ENCODE assay signal across 1 cellular context in the genomic region with DNA sequence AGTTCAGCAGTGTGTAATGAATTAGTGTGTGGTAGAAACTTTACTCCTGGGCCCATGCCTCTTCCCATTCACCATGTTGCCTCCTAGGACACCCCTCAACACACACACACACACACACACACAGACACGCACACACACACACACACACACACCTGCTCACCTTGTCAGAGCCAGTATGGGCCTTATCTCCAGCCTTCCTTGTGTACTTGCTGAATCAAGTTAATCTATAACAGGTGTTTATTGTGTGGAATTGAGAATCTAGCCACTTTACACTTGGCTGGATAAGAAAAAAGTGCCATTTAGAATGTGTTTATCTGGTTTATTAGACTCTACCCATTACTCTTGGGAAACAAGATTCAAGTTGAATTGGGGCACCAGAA.
TF ChIP-seq lines count a peak whose summit lies in the region.

No MANE protein-coding gene starts in this region.

TF ChIP-seq in H1, 55 proteins besides CTCF, POLR2A, EP300 and RAD21:
- TF ChIP-seq POLR2AphosphoS5 (IDR thresholded peaks at IDR 0.05; ENCODE audit: low read depth, low read length) (no peak), JUND (IDR thresholded peaks at IDR 0.05; ENCODE audit: low read length) (no peak), RXRA (IDR thresholded peaks at IDR 0.05; ENCODE audit: insufficient read depth, low read depth, low read length) (no peak), SIN3A (conservative IDR thresholded peaks at IDR 0.05 in 1 of 2, IDR thresholded peaks at IDR 0.05 in 1 of 2; ENCODE audit: low read depth in 1 of 2, low read length in 2 of 2) (no peak)
TF ChIP-seq in H1: peak in this region for 0.
